8 cellular contexts compared by ENCODE assay signal in the genomic region with DNA sequence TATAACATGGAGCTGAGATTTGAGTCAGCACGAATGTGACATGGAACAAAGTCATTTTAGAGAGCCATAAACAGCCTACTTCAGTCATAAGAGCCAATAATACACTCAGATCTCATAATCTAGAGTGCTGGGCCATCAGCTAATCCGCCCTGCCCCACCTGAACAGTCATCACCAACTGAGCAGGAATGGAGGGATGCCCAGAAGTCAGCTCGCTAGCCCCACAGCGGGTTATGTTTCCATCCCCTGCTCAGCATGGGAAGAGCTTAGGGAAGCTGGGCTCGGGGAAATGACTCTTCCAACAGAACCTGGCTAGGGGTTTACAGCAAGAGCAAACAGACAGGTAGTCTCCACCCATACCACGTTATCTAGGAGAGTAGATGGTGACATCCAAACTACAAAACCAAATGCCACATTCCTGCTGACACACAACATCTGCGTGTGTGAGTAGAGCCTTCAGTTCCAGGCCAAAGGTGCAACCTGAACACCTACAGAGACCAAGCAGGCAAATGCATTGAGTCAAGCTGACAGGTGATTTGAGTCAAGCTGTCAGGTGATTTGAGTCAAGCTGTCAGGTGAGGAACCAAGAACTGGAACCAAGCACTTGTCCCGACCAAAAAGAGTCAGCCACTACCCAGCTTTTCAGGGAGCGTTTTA. TPM values are rescaled to one million over a fixed set of nuclear protein-coding genes. Genes with fewer than 3 reads are reported as not detected.
DNase-seq lines count a peak whose midpoint lies in the region; ATAC-seq, FAIRE-seq and TF ChIP-seq lines count a peak whose summit lies in the region.
"Had no signal": no experiment of that assay in that cellular context is flagged by ENCODE, and none has a peak within 500 bp of the region (broad histone marks: within the 10 kb centered on the region; RNA-seq: fewer than 3 reads in every experiment).

No MANE protein-coding gene starts in this region.

- no peaks in the 10 kb centered on the region for H3K9me3 Mint-ChIP-seq in GM23338

- no peak for DNase-seq in GM23338 (ENCODE audit: low spot score)
- no peak for DNase-seq in GM10248 (ENCODE audit: extremely low spot score)
- DNase-seq in urothelium cell line (ENCODE audit: low spot score), result no peak
- DNase-seq: stimulated activated CD4-positive, alpha-beta T cell treated with anti-CD3 and anti-CD28 coated beads, Interleukin-2, amount 100 ng/mL, for 24 hours had no signal

- FAIRE-seq in urothelium cell line (lab: Jason Lieb, UNC), result no peak

- TF ChIP-seq CTCF in GM23338 (conservative IDR thresholded peaks at IDR 0.05; ENCODE audit: low read depth in 2 of 2) (no peak), OCI-LY3 (IDR thresholded peaks at IDR 0.05; ENCODE audit: low read depth, low read length) (no peak), GM10248 (IDR thresholded peaks at IDR 0.05; ENCODE audit: control extremely low read depth, extremely low read depth, low read depth, missing control alignments) (no peak)

- H2AFZ ChIP-seq in GM23338 (no peak overlapping the region), OCI-LY3 (ENCODE audit: low read depth, low read length) (no peak overlapping the region)

- POLR2A ChIA-PET in GM10248 (lab: Yijun Ruan, JAX), result interaction anchor here (0.5 kb wide), 1 partner anchor 219 kb away, joined by 8 read pairs; no protein-coding TSS in a partner anchor

- peaks cover 32% of the 10 kb centered on the region for H3K4me1 Mint-ChIP-seq in GM23338

- H3K27me3 ChIP-seq in GM23338 (ENCODE audit: insufficient read depth) (no peaks in the 10 kb centered on the region), OCI-LY3 (ENCODE audit: low read depth, low read length) (no peaks in the 10 kb centered on the region), esophagus (ENCODE audit: control insufficient read depth in 1 of 2, insufficient read depth in 2 of 2, low read length in 2 of 2) (no peaks in the 10 kb centered on the region), rectal smooth muscle tissue (ENCODE audit: control insufficient read depth, insufficient read depth, low read length) (no peaks in the 10 kb centered on the region)

- H3K4me3 Mint-ChIP-seq in GM23338, result peak overlapping the region; percentile 98

- H3K4me1 ChIP-seq in GM23338 (ENCODE audit: insufficient read depth), result peaks cover 21% of the 10 kb centered on the region
- peaks cover 10% of the 10 kb centered on the region for H3K4me1 ChIP-seq in OCI-LY3 (ENCODE audit: low read length)
- peaks cover 4 to 28% of the 10 kb centered on the region in 2 donors for H3K4me1 ChIP-seq in esophagus (ENCODE audit: control insufficient read depth in 2 of 2, insufficient read depth in 2 of 2, low read length in 1 of 2)
- H3K4me1 ChIP-seq in rectal smooth muscle tissue (ENCODE audit: control insufficient read depth, insufficient read depth, low read length), result peaks cover 27% of the 10 kb centered on the region

- H3K27ac ChIP-seq in GM23338 (ENCODE audit: low read depth), result no peak overlapping the region
- no peak overlapping the region for H3K27ac ChIP-seq in OCI-LY3 (ENCODE audit: low read length)
- peak overlapping the region; percentile 29 to 38 for H3K27ac ChIP-seq in esophagus (ENCODE audit: low read depth in 2 of 2, low read length in 1 of 2)
- no peak overlapping the region for H3K27ac ChIP-seq in rectal smooth muscle tissue (ENCODE audit: low read depth, low read length)

- peaks cover 2% of the 10 kb centered on the region for H3K27me3 Mint-ChIP-seq in GM23338 (ENCODE audit: insufficient read depth, low read depth, poor library complexity)

- peaks cover 6% of the 10 kb centered on the region for H3F3A ChIP-seq in GM23338 (replicated peaks; ENCODE audit: low read depth)

- CTCF ChIA-PET in GM10248 (lab: Yijun Ruan, JAX), result interaction anchor here (1.0 to 1.9 kb wide), 5 partner anchors 12 to 37 kb away, joined by 3 to 9 read pairs (median 3); no protein-coding TSS in a partner anchor

- H3K4me2 ChIP-seq in GM23338 (peak overlapping the region; percentile 95), OCI-LY3 (ENCODE audit: low read length) (peak overlapping the region; percentile 72; the same call in 1 of the 2 replicates)

- H3K36me3 ChIP-seq in GM23338 (ENCODE audit: insufficient read depth) (peaks cover 6% of the 10 kb centered on the region; the same call in 1 of the 2 replicates), OCI-LY3 (replicated peaks; ENCODE audit: low read depth, low read length) (no peaks in the 10 kb centered on the region), esophagus (ENCODE audit: control insufficient read depth in 2 of 2, insufficient read depth in 2 of 2, low read length in 1 of 2) (peaks cover 0 to 2% of the 10 kb centered on the region in 2 donors), rectal smooth muscle tissue (ENCODE audit: control insufficient read depth, insufficient read depth, low read length) (peaks cover 4% of the 10 kb centered on the region)

- WGBS in esophagus, 2 donors, result 50 to 53% methylated on average over 9 of the region's 9 CpGs

- H3K79me2 ChIP-seq in GM23338 (replicated peaks; ENCODE audit: insufficient read depth), result peaks cover 81% of the 10 kb centered on the region
- H3K79me2 ChIP-seq in OCI-LY3 (ENCODE audit: low read length), result peaks cover 77% of the 10 kb centered on the region

- H4K20me1 ChIP-seq in GM23338 (replicated peaks; ENCODE audit: insufficient read depth) (peaks cover 44% of the 10 kb centered on the region), OCI-LY3 (ENCODE audit: insufficient read depth, low read length) (peaks cover 5% of the 10 kb centered on the region; the same call in 1 of the 2 replicates)

- H3K9me3 ChIP-seq in OCI-LY3 (ENCODE audit: insufficient read depth, low read length), result no peaks in the 10 kb centered on the region
- H3K9me3 ChIP-seq in esophagus (ENCODE audit: control insufficient read depth in 2 of 2, insufficient read depth in 1 of 2, low read depth in 1 of 2, low read length in 1 of 2), result no peaks in the 10 kb centered on the region

- H3K27ac Mint-ChIP-seq in GM23338, result no peak overlapping the region; the same call in 1 of the 2 replicates

- no peak overlapping the region for H3K9ac ChIP-seq in OCI-LY3 (ENCODE audit: low read length)
- no peak overlapping the region for H3K9ac ChIP-seq in rectal smooth muscle tissue (ENCODE audit: low read length)

- H3K9me2 ChIP-seq in GM23338 (ENCODE audit: insufficient read depth), result no peaks in the 10 kb centered on the region

- ATAC-seq in GM23338 (no peak), GM18858 (IDR thresholded peaks at IDR 0.05; ENCODE audit: unreplicated experiment) (no peak)

- H3K36me3 Mint-ChIP-seq in GM23338 (ENCODE audit: low read depth), result peaks cover 24% of the 10 kb centered on the region

- H3K4me3 ChIP-seq in GM23338 (peak overlapping the region; percentile 98), OCI-LY3 (ENCODE audit: low read length) (no peak overlapping the region), esophagus (ENCODE audit: low read depth in 1 of 2, low read length in 2 of 2) (peak overlapping the region in 1 of 2 donors; percentile 99), rectal smooth muscle tissue (ENCODE audit: low read length) (peak overlapping the region; percentile 33)

TF ChIP-seq in GM23338, 12 proteins besides CTCF, POLR2A, EP300 and RAD21 (continues in another document):
- TF ChIP-seq JUNB (IDR thresholded peaks at IDR 0.05; ENCODE audit: unreplicated experiment) (no peak), ZNF331 (CRISPR knock-in tag; IDR thresholded peaks at IDR 0.05; ENCODE audit: low read depth) (no peak), STAT1 (IDR thresholded peaks at IDR 0.05; ENCODE audit: unreplicated experiment) (no peak), NANOG (IDR thresholded peaks at IDR 0.05; ENCODE audit: borderline replicate concordance) (no peak), CREB1 (CRISPR knock-in tag; IDR thresholded peaks at IDR 0.05; ENCODE audit: low read depth) (no peak), EZH2 (IDR thresholded peaks at IDR 0.05; ENCODE audit: low read depth, unreplicated experiment) (no peak), ZNF114 (CRISPR knock-in tag; IDR thresholded peaks at IDR 0.05) (no peak)
- TF ChIP-seq, protein P1, sequence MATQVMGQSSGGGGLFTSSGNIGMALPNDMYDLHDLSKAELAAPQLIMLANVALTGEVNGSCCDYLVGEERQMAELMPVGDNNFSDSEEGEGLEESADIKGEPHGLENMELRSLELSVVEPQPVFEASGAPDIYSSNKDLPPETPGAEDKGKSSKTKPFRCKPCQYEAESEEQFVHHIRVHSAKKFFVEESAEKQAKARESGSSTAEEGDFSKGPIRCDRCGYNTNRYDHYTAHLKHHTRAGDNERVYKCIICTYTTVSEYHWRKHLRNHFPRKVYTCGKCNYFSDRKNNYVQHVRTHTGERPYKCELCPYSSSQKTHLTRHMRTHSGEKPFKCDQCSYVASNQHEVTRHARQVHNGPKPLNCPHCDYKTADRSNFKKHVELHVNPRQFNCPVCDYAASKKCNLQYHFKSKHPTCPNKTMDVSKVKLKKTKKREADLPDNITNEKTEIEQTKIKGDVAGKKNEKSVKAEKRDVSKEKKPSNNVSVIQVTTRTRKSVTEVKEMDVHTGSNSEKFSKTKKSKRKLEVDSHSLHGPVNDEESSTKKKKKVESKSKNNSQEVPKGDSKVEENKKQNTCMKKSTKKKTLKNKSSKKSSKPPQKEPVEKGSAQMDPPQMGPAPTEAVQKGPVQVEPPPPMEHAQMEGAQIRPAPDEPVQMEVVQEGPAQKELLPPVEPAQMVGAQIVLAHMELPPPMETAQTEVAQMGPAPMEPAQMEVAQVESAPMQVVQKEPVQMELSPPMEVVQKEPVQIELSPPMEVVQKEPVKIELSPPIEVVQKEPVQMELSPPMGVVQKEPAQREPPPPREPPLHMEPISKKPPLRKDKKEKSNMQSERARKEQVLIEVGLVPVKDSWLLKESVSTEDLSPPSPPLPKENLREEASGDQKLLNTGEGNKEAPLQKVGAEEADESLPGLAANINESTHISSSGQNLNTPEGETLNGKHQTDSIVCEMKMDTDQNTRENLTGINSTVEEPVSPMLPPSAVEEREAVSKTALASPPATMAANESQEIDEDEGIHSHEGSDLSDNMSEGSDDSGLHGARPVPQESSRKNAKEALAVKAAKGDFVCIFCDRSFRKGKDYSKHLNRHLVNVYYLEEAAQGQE (IDR thresholded peaks at IDR 0.05; ENCODE audit: unreplicated experiment), result no peak

RNA-seq across cellular contexts. Expression of gene TMEM11, which starts 2.0 kb away (rescaled TPM):
- total RNA-seq in GM23338 (2014; rRNA removed; shearing (Covaris generic)), result 38.5 and 40.0 TPM in 2 replicates
- polyA plus RNA-seq in GM23338 (2016; fragmentation: Nextera tagmentation; extraction: Ambion mirVana), result 84.8 and 90.2 TPM in 2 replicates
- 10 to 100 TPM; 28.0 TPM for polyA plus RNA-seq in esophagus

RNA-seq across cellular contexts. Expression of gene NATD1, which starts 41.3 kb away (rescaled TPM):
- 8.1 and 8.7 TPM in 2 replicates for total RNA-seq in GM23338 (2014; rRNA removed; shearing (Covaris generic))
- 2.1 TPM in 2 replicates for polyA plus RNA-seq in GM23338 (2016; fragmentation: Nextera tagmentation; extraction: Ambion mirVana)
- polyA plus RNA-seq in esophagus, result 1 to 10 TPM; 2.3 to 3.2 TPM

Comparison
In these comparisons a context has a peak if more than half of its experiments do, and no peak if none do; other contexts are left out.
1. H3K27ac ChIP-seq: peak in esophagus (2 of 2); none in GM23338 (single experiment), OCI-LY3 (single experiment) and rectal smooth muscle tissue (single experiment).